Comparison of ENCODE assay signal across 12 cellular contexts in genomic region chr7:144670251-144670650, GRCh38.
DNase-seq lines count a peak whose midpoint lies in the region; ATAC-seq and TF ChIP-seq lines count a peak whose summit lies in the region.
"Had no signal": no experiment of that assay in that cellular context is flagged by ENCODE, and none has a peak within 500 bp of the region (broad histone marks: within the 10 kb centered on the region; RNA-seq: fewer than 3 reads in every experiment).

No MANE protein-coding gene starts in this region.

- no peaks in the 10 kb centered on the region for H3K9me3 Mint-ChIP-seq in activated CD8-positive, alpha-beta memory T cell treated with anti-CD3 and anti-CD28 coated beads, Interleukin-2, amount 10 ng/mL, durations not matched to agents 7 days and 5 days (ENCODE audit: low read depth)
- H3K9me3 Mint-ChIP-seq: activated CD4-positive, alpha-beta T cell treated with anti-CD3 and anti-CD28 coated beads, Interleukin-2, amount 10 ng/mL, durations not matched to agents 7 days and 5 days had no signal

- DNase-seq in G401 (ENCODE audit: low spot score) (peak; percentile 3), LNCaP clone FGC (ENCODE audit: low read depth) (peak; percentile 11), adipocyte (ENCODE audit: low read depth) (peak; percentile 18), midbrain (lab: John Stamatoyannopoulos, UW) (peak; percentile 5), GDM1 (lab: John Stamatoyannopoulos, UW) (no peak), T-helper 1 cell (no peak)
- DNase-seq in activated CD8-positive, alpha-beta memory T cell treated with anti-CD3 and anti-CD28 coated beads, Interleukin-2, amount 10 ng/mL, durations not matched to agents 7 days and 5 days, result no peak
- DNase-seq in stimulated activated naive CD8-positive, alpha-beta T cell treated with anti-CD3 and anti-CD28 coated beads, Interleukin-15, Interleukin-2, amounts not matched to agents 100 U/mL and 50 U/mL, for 24 hours, result no peak
- DNase-seq: activated CD4-positive, alpha-beta T cell treated with anti-CD3 and anti-CD28 coated beads, Interleukin-2, amount 10 ng/mL, durations not matched to agents 7 days and 5 days; left ventricle myocardium superior; NCI-H2029 treated with DMSO at 0.1 percent for 48 hours; uterus had no signal

- H3K4me3 ChIP-seq in LNCaP clone FGC (ENCODE audit: low read depth, low read length) (no peak overlapping the region), adipocyte (ENCODE audit: low read length) (peak overlapping the region; percentile 14)
- H3K4me3 ChIP-seq: uterus had no signal

- in situ Hi-C loops in G401 (cut with HindIII; ENCODE audit: low sequenced_read_pairs), result no loop called here

- H3K4me3 Mint-ChIP-seq in activated CD8-positive, alpha-beta memory T cell treated with anti-CD3 and anti-CD28 coated beads, Interleukin-2, amount 10 ng/mL, durations not matched to agents 7 days and 5 days, result no peak overlapping the region
- H3K4me3 Mint-ChIP-seq: activated CD4-positive, alpha-beta T cell treated with anti-CD3 and anti-CD28 coated beads, Interleukin-2, amount 10 ng/mL, durations not matched to agents 7 days and 5 days had no signal

- H3K4me1 Mint-ChIP-seq in activated CD8-positive, alpha-beta memory T cell treated with anti-CD3 and anti-CD28 coated beads, Interleukin-2, amount 10 ng/mL, durations not matched to agents 7 days and 5 days, result no peaks in the 10 kb centered on the region
- H3K4me1 Mint-ChIP-seq: activated CD4-positive, alpha-beta T cell treated with anti-CD3 and anti-CD28 coated beads, Interleukin-2, amount 10 ng/mL, durations not matched to agents 7 days and 5 days had no signal

- no peaks in the 10 kb centered on the region for H3K36me3 ChIP-seq in adipocyte (ENCODE audit: control insufficient read depth, insufficient read depth, low read length, severe bottlenecking)
- H3K36me3 ChIP-seq: uterus had no signal

- TF ChIP-seq CTCF in LNCaP clone FGC (IDR thresholded peaks at IDR 0.05; ENCODE audit: control insufficient read depth, extremely low read depth, insufficient read depth), result peak; percentile 41

- H3K36me3 Mint-ChIP-seq in activated CD8-positive, alpha-beta memory T cell treated with anti-CD3 and anti-CD28 coated beads, Interleukin-2, amount 10 ng/mL, durations not matched to agents 7 days and 5 days, result no peaks in the 10 kb centered on the region

- H3K9me3 ChIP-seq in adipocyte (ENCODE audit: control insufficient read depth, low read length), result no peaks in the 10 kb centered on the region
- H3K9me3 ChIP-seq: uterus had no signal

- no peaks in the 10 kb centered on the region for H3K27me3 ChIP-seq in adipocyte (replicated peaks; ENCODE audit: control insufficient read depth, insufficient read depth, low read length)
- H3K27me3 ChIP-seq: uterus had no signal

- CTCF ChIA-PET in activated CD8-positive, alpha-beta memory T cell treated with anti-CD3 and anti-CD28 coated beads, Interleukin-2, amount 10 ng/mL, durations not matched to agents 7 days and 5 days (lab: Charles Lee), result no interaction called here

- H3K27me3 Mint-ChIP-seq in activated CD8-positive, alpha-beta memory T cell treated with anti-CD3 and anti-CD28 coated beads, Interleukin-2, amount 10 ng/mL, durations not matched to agents 7 days and 5 days, result no peaks in the 10 kb centered on the region
- H3K27me3 Mint-ChIP-seq: activated CD4-positive, alpha-beta T cell treated with anti-CD3 and anti-CD28 coated beads, Interleukin-2, amount 10 ng/mL, durations not matched to agents 7 days and 5 days had no signal

- peak overlapping the region; percentile 24 for H3K9ac ChIP-seq in adipocyte (ENCODE audit: low read length)

- H3K27ac Mint-ChIP-seq in activated CD8-positive, alpha-beta memory T cell treated with anti-CD3 and anti-CD28 coated beads, Interleukin-2, amount 10 ng/mL, durations not matched to agents 7 days and 5 days, result no peak overlapping the region
- H3K27ac Mint-ChIP-seq: activated CD4-positive, alpha-beta T cell treated with anti-CD3 and anti-CD28 coated beads, Interleukin-2, amount 10 ng/mL, durations not matched to agents 7 days and 5 days had no signal

- H3K4me1 ChIP-seq in adipocyte (ENCODE audit: control insufficient read depth, insufficient read depth, low read length), result peaks cover 5% of the 10 kb centered on the region
- H3K4me1 ChIP-seq: uterus had no signal

- no peak for ATAC-seq in activated CD8-positive, alpha-beta memory T cell treated with anti-CD3 and anti-CD28 coated beads, Interleukin-2, amount 10 ng/mL, durations not matched to agents 7 days and 5 days
- no peak for ATAC-seq in stimulated activated naive CD8-positive, alpha-beta T cell treated with anti-CD3 and anti-CD28 coated beads, Interleukin-15, Interleukin-2, amounts not matched to agents 100 U/mL and 50 U/mL, for 24 hours
- ATAC-seq: left ventricle myocardium superior had no signal

Comparison
In these comparisons a context has a peak if more than half of its experiments do, and no peak if none do; other contexts are left out.
1. DNase-seq: peak in G401 (single experiment), LNCaP clone FGC (single experiment), adipocyte (single experiment) and midbrain (single experiment); none in activated CD8-positive, alpha-beta memory T cell treated with anti-CD3 and anti-CD28 coated beads, Interleukin-2, amount 10 ng/mL, durations not matched to agents 7 days and 5 days (single experiment), stimulated activated naive CD8-positive, alpha-beta T cell treated with anti-CD3 and anti-CD28 coated beads, Interleukin-15, Interleukin-2, amounts not matched to agents 100 U/mL and 50 U/mL, for 24 hours (single experiment), GDM1 (single experiment) and T-helper 1 cell (0 of 5).